In the genomic region with DNA sequence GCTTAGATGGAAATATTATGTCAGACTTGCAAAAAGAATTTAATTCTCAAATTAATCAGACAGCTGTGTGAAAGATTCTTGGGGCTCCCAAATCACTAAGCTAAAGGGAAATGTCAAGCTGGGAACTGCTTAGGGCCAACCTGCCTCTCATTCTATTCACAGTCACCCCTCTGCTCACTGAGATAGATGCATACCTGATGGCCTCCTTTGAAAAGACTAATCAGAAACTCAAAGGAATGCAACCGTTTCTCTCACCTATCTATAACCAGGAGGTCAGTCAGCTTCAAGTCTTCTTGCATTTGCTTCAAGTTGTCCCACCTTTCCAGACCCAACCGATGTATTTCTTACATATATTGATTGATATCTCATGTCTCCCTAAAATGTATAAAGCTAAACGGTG, we compare ENCODE assay signal across 8 cellular contexts.
"Had no signal": no experiment of that assay in that cellular context is flagged by ENCODE, and none has a peak within 500 bp of the region (broad histone marks: within the 10 kb centered on the region; RNA-seq: fewer than 3 reads in every experiment).

No MANE protein-coding gene starts in this region.

- H3K27ac Mint-ChIP-seq: H9 had no signal

- H3K4me3 Mint-ChIP-seq: H9 had no signal

- H3K9me3 Mint-ChIP-seq: H9 had no signal

- ATAC-seq: K562 had no signal

- FAIRE-seq: H54, HTR-8/SVneo, K562 had no signal

- H3K4me3 ChIP-seq: K562 had no signal

- DNase-seq: GOT3, H9, HCEC 1CT, IMR-90, KG1 had no signal
